ENCODE assay signal across 19 cellular contexts in the genomic region with DNA sequence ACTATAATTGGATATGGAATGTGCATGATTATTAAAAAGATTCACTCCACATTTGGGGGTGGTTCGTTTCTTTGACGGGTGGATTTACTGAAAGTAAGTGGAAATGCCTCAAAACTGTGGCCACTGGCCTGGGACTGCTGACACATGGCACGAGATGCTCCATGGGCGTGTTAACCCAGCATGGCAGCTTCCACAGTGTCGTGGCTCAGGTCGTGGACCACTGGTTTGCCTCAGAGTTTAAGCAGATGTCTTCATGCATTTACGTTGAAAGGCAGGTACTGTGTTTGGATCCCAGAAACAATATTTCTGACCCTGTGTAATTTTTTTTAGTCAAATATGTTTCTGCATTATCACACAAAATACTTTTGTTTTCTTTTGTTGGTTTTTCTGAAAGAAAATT.
"Had no signal": no experiment of that assay in that cellular context is flagged by ENCODE, and none has a peak within 500 bp of the region (broad histone marks: within the 10 kb centered on the region; RNA-seq: fewer than 3 reads in every experiment).

No MANE protein-coding gene starts in this region.

- ATAC-seq: foreskin keratinocyte, gastrocnemius medialis, heart right ventricle, left cardiac atrium, left lung, left ventricle myocardium superior, lower lobe of right lung, mucosa of descending colon had no signal

- H3K9me3 ChIP-seq: colonic mucosa, esophagus muscularis mucosa, gastrocnemius medialis, heart right ventricle, left lung, lower lobe of right lung, mucosa of descending colon had no signal

- DNase-seq: cerebellar nuclear complex; colonic mucosa; cortex of kidney; effector CD4-positive, alpha-beta T cell; effector memory CD4-positive, alpha-beta T cell; foreskin keratinocyte; gastrocnemius medialis; glutamatergic neuron; heart right ventricle; hippocampal formation; left cardiac atrium; left lung; left ventricle myocardium superior; lower lobe of right lung; mesenchymal stem cell; mucosa of descending colon had no signal

- H3K36me3 ChIP-seq: colonic mucosa, gastrocnemius medialis had no signal

- H3K4me3 ChIP-seq: colonic mucosa, esophagus muscularis mucosa, gastrocnemius medialis, heart right ventricle, left lung, lower lobe of right lung, mucosa of descending colon had no signal

- H3K27me3 ChIP-seq: colonic mucosa, esophagus muscularis mucosa, foreskin keratinocyte, gastrocnemius medialis, heart right ventricle, left lung had no signal

- H3K9me3 Mint-ChIP-seq: dendritic cell treated with granulocyte-macrophage colony-stimulating factor and Interleukin-4, amounts not matched to agents 40 ng/mL and 50 ng/mL, for 4 days had no signal

- H3K27ac Mint-ChIP-seq: dendritic cell treated with granulocyte-macrophage colony-stimulating factor and Interleukin-4, amounts not matched to agents 40 ng/mL and 50 ng/mL, for 4 days; mesothelial cell of epicardium had no signal

- H3K4me1 ChIP-seq: colonic mucosa, foreskin keratinocyte, gastrocnemius medialis, heart right ventricle, left lung, lower lobe of right lung had no signal

- H3K4me1 Mint-ChIP-seq: mesothelial cell of epicardium had no signal

- H3K36me3 Mint-ChIP-seq: mesothelial cell of epicardium had no signal

- H3K4me3 Mint-ChIP-seq: dendritic cell treated with granulocyte-macrophage colony-stimulating factor and Interleukin-4, amounts not matched to agents 40 ng/mL and 50 ng/mL, for 4 days; mesothelial cell of epicardium had no signal

- H3K27me3 Mint-ChIP-seq: dendritic cell treated with granulocyte-macrophage colony-stimulating factor and Interleukin-4, amounts not matched to agents 40 ng/mL and 50 ng/mL, for 4 days had no signal

- H3K27ac ChIP-seq: colonic mucosa, esophagus muscularis mucosa, foreskin keratinocyte, gastrocnemius medialis, heart right ventricle, left lung, lower lobe of right lung had no signal
